Comparison of ENCODE assay signal across 1 cellular context in genomic region chr16:53766304-53767016, GRCh38.
TF ChIP-seq lines count a peak whose summit lies in the region.

No MANE protein-coding gene starts in this region.

TF ChIP-seq in HepG2, 621 proteins besides CTCF, POLR2A, EP300 and RAD21 (continued from another document and continues in another):
- TF ChIP-seq PRDM15 (CRISPR knock-in tag; IDR thresholded peaks at IDR 0.05) (no peak), ZNF557 (CRISPR knock-in tag; IDR thresholded peaks at IDR 0.05) (no peak), ZNF777 (CRISPR knock-in tag; IDR thresholded peaks at IDR 0.05) (no peak), ZNF235 (CRISPR knock-in tag; IDR thresholded peaks at IDR 0.05; ENCODE audit: borderline replicate concordance) (no peak), ELF4 (CRISPR knock-in tag; IDR thresholded peaks at IDR 0.05; ENCODE audit: borderline replicate concordance) (no peak), KLF16 (CRISPR knock-in tag; IDR thresholded peaks at IDR 0.05) (no peak; a peak in 1 of 4 replicates), TAF15 (IDR thresholded peaks at IDR 0.05; ENCODE audit: low read depth, low read length, poor library complexity, severe bottlenecking) (no peak), DMAP1 (CRISPR knock-in tag; IDR thresholded peaks at IDR 0.05) (peak; percentile 32; the same call in 1 of the 2 replicates), ADNP (CRISPR knock-in tag; IDR thresholded peaks at IDR 0.05) (peak; percentile 90), KMT2A (CRISPR knock-in tag; IDR thresholded peaks at IDR 0.05) (no peak), ELF1 (CRISPR knock-in tag; IDR thresholded peaks at IDR 0.05) (0 out of 2 replicates have a peak, but pooled peaks have one; percentile 7), MYPOP (CRISPR knock-in tag; IDR thresholded peaks at IDR 0.05) (no peak), ZNF607 (CRISPR knock-in tag; IDR thresholded peaks at IDR 0.05; ENCODE audit: borderline replicate concordance) (no peak; the same call in 1 of the 2 replicates), RARA (CRISPR knock-in tag; IDR thresholded peaks at IDR 0.05) (peak; percentile 90), ZNF224 (CRISPR knock-in tag; IDR thresholded peaks at IDR 0.05) (no peak), FOXK1 (CRISPR knock-in tag; IDR thresholded peaks at IDR 0.05; ENCODE audit: borderline replicate concordance, low read depth) (peak; percentile 44; the same call in 1 of the 2 replicates), ATF1 (CRISPR knock-in tag; IDR thresholded peaks at IDR 0.05) (no peak), RBFOX2 (IDR thresholded peaks at IDR 0.05; ENCODE audit: low read depth, low read length) (0 out of 2 replicates have a peak, but pooled peaks have one; percentile 27), ZNF678 (CRISPR knock-in tag; IDR thresholded peaks at IDR 0.05) (no peak), KMT2B (CRISPR knock-in tag; IDR thresholded peaks at IDR 0.05) (0 out of 2 replicates have a peak, but pooled peaks have one; percentile 31), SMC3 (IDR thresholded peaks at IDR 0.05; ENCODE audit: low read length) (no peak), SMAD9 (CRISPR knock-in tag; IDR thresholded peaks at IDR 0.05) (no peak), NFYC (CRISPR knock-in tag; IDR thresholded peaks at IDR 0.05) (no peak), ZNF274 (CRISPR knock-in tag; IDR thresholded peaks at IDR 0.05) (no peak), ATAD3A (CRISPR knock-in tag; IDR thresholded peaks at IDR 0.05) (no peak), KDM6A (CRISPR knock-in tag; IDR thresholded peaks at IDR 0.05; ENCODE audit: low read depth) (no peak), BCL6 (CRISPR knock-in tag; IDR thresholded peaks at IDR 0.05) (peak; percentile 82), RCOR2 (CRISPR knock-in tag; IDR thresholded peaks at IDR 0.05) (peak; percentile 83), POGK (CRISPR knock-in tag; conservative IDR thresholded peaks at IDR 0.05) (no peak), SP140L (CRISPR knock-in tag; IDR thresholded peaks at IDR 0.05; ENCODE audit: borderline replicate concordance) (no peak), FOXO4 (CRISPR knock-in tag; conservative IDR thresholded peaks at IDR 0.05) (no peak), ZBTB21 (CRISPR knock-in tag; IDR thresholded peaks at IDR 0.05) (peak; percentile 45; the same call in 1 of the 2 replicates), BORCS8-MEF2B (CRISPR knock-in tag; IDR thresholded peaks at IDR 0.05) (no peak), POLR2G (IDR thresholded peaks at IDR 0.05; ENCODE audit: low read depth, low read length) (no peak), ZNF577 (CRISPR knock-in tag; IDR thresholded peaks at IDR 0.05; ENCODE audit: borderline replicate concordance, low read depth) (no peak), ZNF569 (CRISPR knock-in tag; IDR thresholded peaks at IDR 0.05; ENCODE audit: borderline replicate concordance) (no peak), NRL (CRISPR knock-in tag; IDR thresholded peaks at IDR 0.05; ENCODE audit: borderline replicate concordance) (no peak), PHF5A (CRISPR knock-in tag; IDR thresholded peaks at IDR 0.05; ENCODE audit: low read depth, unreplicated experiment) (no peak), SP5 (CRISPR knock-in tag; IDR thresholded peaks at IDR 0.05; ENCODE audit: borderline replicate concordance, low read depth) (no peak), PAF1 (CRISPR knock-in tag; IDR thresholded peaks at IDR 0.05) (no peak), ZNF709 (CRISPR knock-in tag; IDR thresholded peaks at IDR 0.05) (no peak), RBM39 (IDR thresholded peaks at IDR 0.05; ENCODE audit: low read depth, low read length, poor library complexity, severe bottlenecking) (no peak), ZNF17 (CRISPR knock-in tag; IDR thresholded peaks at IDR 0.05) (no peak), FOSL2 (CRISPR knock-in tag; IDR thresholded peaks at IDR 0.05) (peak; percentile 86), ZFAT (CRISPR knock-in tag; conservative IDR thresholded peaks at IDR 0.05) (no peak), YY1 (IDR thresholded peaks at IDR 0.05; ENCODE audit: insufficient read depth, insufficient replicate concordance, low read depth, low read length) (no peak), ZFP41 (CRISPR knock-in tag; IDR thresholded peaks at IDR 0.05; ENCODE audit: borderline replicate concordance) (no peak)
- TF ChIP-seq, protein P1, sequence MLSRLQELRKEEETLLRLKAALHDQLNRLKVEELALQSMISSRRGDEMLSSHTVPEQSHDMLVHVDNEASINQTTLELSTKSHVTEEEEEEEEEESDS (CRISPR knock-in tag; IDR thresholded peaks at IDR 0.05; ENCODE audit: borderline replicate concordance), result no peak
- TF ChIP-seq, protein P2, sequence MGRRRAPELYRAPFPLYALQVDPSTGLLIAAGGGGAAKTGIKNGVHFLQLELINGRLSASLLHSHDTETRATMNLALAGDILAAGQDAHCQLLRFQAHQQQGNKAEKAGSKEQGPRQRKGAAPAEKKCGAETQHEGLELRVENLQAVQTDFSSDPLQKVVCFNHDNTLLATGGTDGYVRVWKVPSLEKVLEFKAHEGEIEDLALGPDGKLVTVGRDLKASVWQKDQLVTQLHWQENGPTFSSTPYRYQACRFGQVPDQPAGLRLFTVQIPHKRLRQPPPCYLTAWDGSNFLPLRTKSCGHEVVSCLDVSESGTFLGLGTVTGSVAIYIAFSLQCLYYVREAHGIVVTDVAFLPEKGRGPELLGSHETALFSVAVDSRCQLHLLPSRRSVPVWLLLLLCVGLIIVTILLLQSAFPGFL (CRISPR knock-in tag; IDR thresholded peaks at IDR 0.05), result no peak
- TF ChIP-seq, protein P3, sequence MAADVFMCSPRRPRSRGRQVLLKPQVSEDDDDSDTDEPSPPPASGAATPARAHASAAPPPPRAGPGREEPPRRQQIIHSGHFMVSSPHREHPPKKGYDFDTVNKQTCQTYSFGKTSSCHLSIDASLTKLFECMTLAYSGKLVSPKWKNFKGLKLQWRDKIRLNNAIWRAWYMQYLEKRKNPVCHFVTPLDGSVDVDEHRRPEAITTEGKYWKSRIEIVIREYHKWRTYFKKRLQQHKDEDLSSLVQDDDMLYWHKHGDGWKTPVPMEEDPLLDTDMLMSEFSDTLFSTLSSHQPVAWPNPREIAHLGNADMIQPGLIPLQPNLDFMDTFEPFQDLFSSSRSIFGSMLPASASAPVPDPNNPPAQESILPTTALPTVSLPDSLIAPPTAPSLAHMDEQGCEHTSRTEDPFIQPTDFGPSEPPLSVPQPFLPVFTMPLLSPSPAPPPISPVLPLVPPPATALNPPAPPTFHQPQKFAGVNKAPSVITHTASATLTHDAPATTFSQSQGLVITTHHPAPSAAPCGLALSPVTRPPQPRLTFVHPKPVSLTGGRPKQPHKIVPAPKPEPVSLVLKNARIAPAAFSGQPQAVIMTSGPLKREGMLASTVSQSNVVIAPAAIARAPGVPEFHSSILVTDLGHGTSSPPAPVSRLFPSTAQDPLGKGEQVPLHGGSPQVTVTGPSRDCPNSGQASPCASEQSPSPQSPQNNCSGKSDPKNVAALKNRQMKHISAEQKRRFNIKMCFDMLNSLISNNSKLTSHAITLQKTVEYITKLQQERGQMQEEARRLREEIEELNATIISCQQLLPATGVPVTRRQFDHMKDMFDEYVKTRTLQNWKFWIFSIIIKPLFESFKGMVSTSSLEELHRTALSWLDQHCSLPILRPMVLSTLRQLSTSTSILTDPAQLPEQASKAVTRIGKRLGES (CRISPR knock-in tag; IDR thresholded peaks at IDR 0.05; ENCODE audit: borderline replicate concordance), result no peak
- TF ChIP-seq, protein P4, sequence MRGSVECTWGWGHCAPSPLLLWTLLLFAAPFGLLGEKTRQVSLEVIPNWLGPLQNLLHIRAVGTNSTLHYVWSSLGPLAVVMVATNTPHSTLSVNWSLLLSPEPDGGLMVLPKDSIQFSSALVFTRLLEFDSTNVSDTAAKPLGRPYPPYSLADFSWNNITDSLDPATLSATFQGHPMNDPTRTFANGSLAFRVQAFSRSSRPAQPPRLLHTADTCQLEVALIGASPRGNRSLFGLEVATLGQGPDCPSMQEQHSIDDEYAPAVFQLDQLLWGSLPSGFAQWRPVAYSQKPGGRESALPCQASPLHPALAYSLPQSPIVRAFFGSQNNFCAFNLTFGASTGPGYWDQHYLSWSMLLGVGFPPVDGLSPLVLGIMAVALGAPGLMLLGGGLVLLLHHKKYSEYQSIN (CRISPR knock-in tag; IDR thresholded peaks at IDR 0.05; ENCODE audit: borderline replicate concordance), result no peak
- TF ChIP-seq, protein P5, sequence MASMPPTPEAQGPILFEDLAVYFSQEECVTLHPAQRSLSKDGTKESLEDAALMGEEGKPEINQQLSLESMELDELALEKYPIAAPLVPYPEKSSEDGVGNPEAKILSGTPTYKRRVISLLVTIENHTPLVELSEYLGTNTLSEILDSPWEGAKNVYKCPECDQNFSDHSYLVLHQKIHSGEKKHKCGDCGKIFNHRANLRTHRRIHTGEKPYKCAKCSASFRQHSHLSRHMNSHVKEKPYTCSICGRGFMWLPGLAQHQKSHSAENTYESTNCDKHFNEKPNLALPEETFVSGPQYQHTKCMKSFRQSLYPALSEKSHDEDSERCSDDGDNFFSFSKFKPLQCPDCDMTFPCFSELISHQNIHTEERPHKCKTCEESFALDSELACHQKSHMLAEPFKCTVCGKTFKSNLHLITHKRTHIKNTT (CRISPR knock-in tag; IDR thresholded peaks at IDR 0.05), result no peak
- TF ChIP-seq, protein P6, sequence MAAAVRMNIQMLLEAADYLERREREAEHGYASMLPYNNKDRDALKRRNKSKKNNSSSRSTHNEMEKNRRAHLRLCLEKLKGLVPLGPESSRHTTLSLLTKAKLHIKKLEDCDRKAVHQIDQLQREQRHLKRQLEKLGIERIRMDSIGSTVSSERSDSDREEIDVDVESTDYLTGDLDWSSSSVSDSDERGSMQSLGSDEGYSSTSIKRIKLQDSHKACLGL (CRISPR knock-in tag; IDR thresholded peaks at IDR 0.05), result no peak
